ENCODE assay signal across 8 cellular contexts in the genomic region with DNA sequence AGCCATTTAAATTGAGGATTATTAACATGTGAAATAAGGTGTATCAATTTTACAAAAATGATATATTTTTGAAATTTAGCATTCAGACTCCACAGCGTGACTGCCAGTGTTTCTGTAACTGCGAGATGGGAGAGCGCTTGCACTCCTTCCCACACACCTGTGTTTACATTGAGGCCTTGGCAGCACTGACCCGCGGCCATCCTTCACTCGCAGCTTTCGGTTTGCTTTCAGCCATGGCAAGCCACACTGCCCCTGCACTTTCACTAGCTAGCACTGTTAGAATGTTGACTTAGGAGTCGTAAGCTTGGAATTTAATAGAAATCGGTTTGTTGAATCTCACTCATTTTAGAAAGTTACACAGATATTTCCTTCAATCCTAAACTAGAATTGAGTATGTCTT.
DNase-seq lines count a peak whose midpoint lies in the region; ATAC-seq, FAIRE-seq and TF ChIP-seq lines count a peak whose summit lies in the region.

No MANE protein-coding gene starts in this region.

- no peaks in the 10 kb centered on the region for H4K20me1 ChIP-seq in MM.1S (ENCODE audit: insufficient read depth, low read length)
- H4K20me1 ChIP-seq in astrocyte (ENCODE audit: insufficient read depth, low read length), result no peaks in the 10 kb centered on the region
- no peaks in the 10 kb centered on the region for H4K20me1 ChIP-seq in HepG2 (ENCODE audit: insufficient read depth, low read length)

- H3K27ac ChIP-seq in AG04450 (ENCODE audit: low read depth, low read length) (no peak overlapping the region), MM.1S (ENCODE audit: low read length) (no peak overlapping the region), astrocyte (ENCODE audit: low read depth, low read length) (no peak overlapping the region), HepG2 (ENCODE audit: extremely low read length, insufficient read depth, low read length) (no peak overlapping the region)

- no peaks in the 10 kb centered on the region for H3K9me3 Mint-ChIP-seq in astrocyte (ENCODE audit: unreplicated experiment)

- ATAC-seq in HepG2 (peak; percentile 92), HG03175 (IDR thresholded peaks at IDR 0.05; ENCODE audit: unreplicated experiment) (no peak)

- no peak for TF ChIP-seq POLR2A in HepG2 (IDR thresholded peaks at IDR 0.05; ENCODE audit: insufficient read depth in 1 of 2, low read depth in 2 of 2, low read length in 2 of 2)

- POLR2A ChIA-PET in AG04450 (lab: Yijun Ruan, JAX) (no interaction called here), HepG2 (lab: Yijun Ruan, JAX) (no interaction called here)

- TF ChIP-seq EP300 in HepG2 (IDR thresholded peaks at IDR 0.05; ENCODE audit: low read depth in 2 of 2, low read length in 2 of 2), result no peak
- TF ChIP-seq EP300 in HepG2 (CRISPR knock-in tag; IDR thresholded peaks at IDR 0.05; ENCODE audit: borderline replicate concordance), result no peak

- peak overlapping the region; percentile 28 for H3K4me3 ChIP-seq in AG04450 (ENCODE audit: low read depth, low read length)
- H3K4me3 ChIP-seq in MM.1S (ENCODE audit: low read length), result no peak overlapping the region
- peak overlapping the region; percentile 35 for H3K4me3 ChIP-seq in astrocyte (ENCODE audit: insufficient read depth, low read depth, low read length)
- no peak overlapping the region for H3K4me3 ChIP-seq in HepG2 (replicated peaks in 1 of 3; ENCODE audit: insufficient read depth in 1 of 3, low read depth in 2 of 3, low read length in 3 of 3)

- in situ Hi-C loops in HepG2 (cut with HindIII; ENCODE audit: extremely low pct_ligation_motif_present, low pct_unique_long_range_greater_than_20kb), result no loop called here

- H3K79me2 ChIP-seq in MM.1S (ENCODE audit: low read length) (no peaks in the 10 kb centered on the region), astrocyte (ENCODE audit: insufficient read depth, low read length) (no peaks in the 10 kb centered on the region), HepG2 (ENCODE audit: insufficient read depth, low read length) (no peaks in the 10 kb centered on the region)

- no TSS peak for BruUV-seq in HepG2 (replicated peaks; lab: Mats Ljungman, UMichigan)

- H3K27ac Mint-ChIP-seq in astrocyte (ENCODE audit: unreplicated experiment), result no peak overlapping the region

- no peaks in the 10 kb centered on the region for H3K27me3 Mint-ChIP-seq in astrocyte (ENCODE audit: low read depth, unreplicated experiment)

- FAIRE-seq in astrocyte (lab: Jason Lieb, UNC), result no peak
- FAIRE-seq in HepG2 (lab: Jason Lieb, UNC), result no peak
- no peak for FAIRE-seq in D721Med (lab: Jason Lieb, UNC)

- DNase-seq in AG04450 (ENCODE audit: low read depth, low spot score), result peak; percentile 20
- DNase-seq in MM.1S, result peak; percentile 63
- DNase-seq in astrocyte (ENCODE audit: low read depth), result peak; percentile 18
- no peak for DNase-seq in HepG2 (ENCODE audit: low spot score)
- no peak for DNase-seq in pons (ENCODE audit: low spot score)
- no peak for DNase-seq in D721Med (ENCODE audit: insufficient read length, low spot score)
- no peak for DNase-seq in activated effector memory CD4-positive, alpha-beta T cell treated with anti-CD3 and anti-CD28 coated beads, Interleukin-2, amount 50 U/mL, for 16 hours

- H3K9me3 ChIP-seq in AG04450 (ENCODE audit: control insufficient read depth, insufficient read depth, low read length) (no peaks in the 10 kb centered on the region), MM.1S (replicated peaks; ENCODE audit: insufficient read depth, low read length) (no peaks in the 10 kb centered on the region), astrocyte (ENCODE audit: insufficient read depth, low read depth, low read length) (no peaks in the 10 kb centered on the region), HepG2 (ENCODE audit: low read length) (no peaks in the 10 kb centered on the region)

- H3K36me3 Mint-ChIP-seq in astrocyte (ENCODE audit: low read depth, unreplicated experiment), result no peaks in the 10 kb centered on the region

- no peaks in the 10 kb centered on the region for H3F3A ChIP-seq in MM.1S (ENCODE audit: insufficient read depth, low read length)

- H3K4me2 ChIP-seq in MM.1S (ENCODE audit: low read depth, low read length) (peak overlapping the region; percentile 40; the same call in 1 of the 2 replicates), astrocyte (ENCODE audit: low read length) (peak overlapping the region; percentile 77), HepG2 (ENCODE audit: low read depth, low read length) (peak overlapping the region; percentile 41)

- no peaks in the 10 kb centered on the region for H3K27me3 ChIP-seq in AG04450 (ENCODE audit: control insufficient read depth, insufficient read depth, low read length)
- peaks cover 21% of the 10 kb centered on the region; the same call in 1 of the 2 replicates for H3K27me3 ChIP-seq in MM.1S (replicated peaks; ENCODE audit: insufficient read depth, low read length)
- H3K27me3 ChIP-seq in astrocyte (ENCODE audit: insufficient read depth, low read length), result no peaks in the 10 kb centered on the region
- H3K27me3 ChIP-seq in HepG2 (ENCODE audit: control insufficient read depth in 1 of 2, insufficient read depth in 2 of 2, low read length in 2 of 2), result no peaks in the 10 kb centered on the region; a peak in 1 of 5 replicates

- intact Hi-C loops in HepG2 (cut with micrococcal nuclease; ENCODE audit: unreplicated experiment), result no loop called here

- H3K4me1 Mint-ChIP-seq in astrocyte (ENCODE audit: low read depth, unreplicated experiment), result no peaks in the 10 kb centered on the region

- H3K9ac ChIP-seq in MM.1S (ENCODE audit: low read length) (no peak overlapping the region), astrocyte (ENCODE audit: low read length) (no peak overlapping the region), HepG2 (ENCODE audit: insufficient read depth, low read depth, low read length) (no peak overlapping the region)

- no peak overlapping the region for H3K4me3 Mint-ChIP-seq in astrocyte (ENCODE audit: unreplicated experiment)

- TF ChIP-seq CTCF in AG04450 (IDR thresholded peaks at IDR 0.05; ENCODE audit: low read depth, low read length) (no peak), MM.1S (IDR thresholded peaks at IDR 0.05; ENCODE audit: low read length) (no peak), astrocyte (IDR thresholded peaks at IDR 0.05; ENCODE audit: insufficient read depth, low read depth, low read length) (no peak), HepG2 (CRISPR knock-in tag; IDR thresholded peaks at IDR 0.05) (no peak), D721Med (IDR thresholded peaks at IDR 0.05; ENCODE audit: insufficient read depth, missing control alignments) (no peak)

- H3K36me3 ChIP-seq in MM.1S (replicated peaks; ENCODE audit: insufficient read depth, low read length) (no peaks in the 10 kb centered on the region), astrocyte (ENCODE audit: insufficient read depth, low read length) (no peaks in the 10 kb centered on the region), HepG2 (replicated peaks in 1 of 2; ENCODE audit: control insufficient read depth in 1 of 2, insufficient read depth in 2 of 2, low read length in 2 of 2) (no peaks in the 10 kb centered on the region)

- TF ChIP-seq RAD21 in HepG2 (CRISPR knock-in tag; IDR thresholded peaks at IDR 0.05), result no peak

- no peak overlapping the region for H2AFZ ChIP-seq in MM.1S (ENCODE audit: low read length)
- peak overlapping the region; percentile 30 for H2AFZ ChIP-seq in astrocyte (ENCODE audit: low read depth, low read length)
- peak overlapping the region; percentile 22 for H2AFZ ChIP-seq in HepG2 (ENCODE audit: low read length)

- WGBS in HepG2 (ENCODE audit: low lambda C conversion rate), result 4% methylated on average over 9 of the region's 9 CpGs

- CTCF ChIA-PET in AG04450 (lab: Charles Lee), result no interaction called here
- CTCF ChIA-PET in HepG2 (lab: Yijun Ruan, JAX; ENCODE audit: low intra/inter-chr PET ratio, low total read pairs), result no interaction called here

- no peaks in the 10 kb centered on the region for H3K4me1 ChIP-seq in MM.1S (ENCODE audit: low read length)
- H3K4me1 ChIP-seq in astrocyte (ENCODE audit: insufficient read depth, low read length), result no peaks in the 10 kb centered on the region
- H3K4me1 ChIP-seq in HepG2 (ENCODE audit: insufficient read depth, low read length), result no peaks in the 10 kb centered on the region

- no peaks in the 10 kb centered on the region for H3K9me2 ChIP-seq in MM.1S (replicated peaks; ENCODE audit: insufficient read depth, low read length)

TF ChIP-seq in HepG2, 621 proteins besides CTCF, POLR2A, EP300 and RAD21:
- TF ChIP-seq TCF12 (IDR thresholded peaks at IDR 0.05), result no peak
- TF ChIP-seq TCF12 (CRISPR knock-in tag; IDR thresholded peaks at IDR 0.05), result no peak
- no peak for TF ChIP-seq FOXA1 (IDR thresholded peaks at IDR 0.05)
- TF ChIP-seq FOXA1 (CRISPR knock-in tag; IDR thresholded peaks at IDR 0.05), result peak; percentile 76
- no peak for TF ChIP-seq NFE2L2 (IDR thresholded peaks at IDR 0.05; ENCODE audit: low read length)
- TF ChIP-seq, protein P1, sequence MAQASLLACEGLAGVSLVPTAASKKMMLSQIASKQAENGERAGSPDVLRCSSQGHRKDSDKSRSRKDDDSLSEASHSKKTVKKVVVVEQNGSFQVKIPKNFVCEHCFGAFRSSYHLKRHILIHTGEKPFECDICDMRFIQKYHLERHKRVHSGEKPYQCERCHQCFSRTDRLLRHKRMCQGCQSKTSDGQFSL (CRISPR knock-in tag; IDR thresholded peaks at IDR 0.05), result no peak
- no peak for TF ChIP-seq PRPF4 (IDR thresholded peaks at IDR 0.05; ENCODE audit: low read depth, low read length, poor library complexity, severe bottlenecking)
- TF ChIP-seq FOXA3 (CRISPR knock-in tag; IDR thresholded peaks at IDR 0.05), result peak; percentile 38; the same call in 1 of the 2 replicates
- TF ChIP-seq, protein P2, sequence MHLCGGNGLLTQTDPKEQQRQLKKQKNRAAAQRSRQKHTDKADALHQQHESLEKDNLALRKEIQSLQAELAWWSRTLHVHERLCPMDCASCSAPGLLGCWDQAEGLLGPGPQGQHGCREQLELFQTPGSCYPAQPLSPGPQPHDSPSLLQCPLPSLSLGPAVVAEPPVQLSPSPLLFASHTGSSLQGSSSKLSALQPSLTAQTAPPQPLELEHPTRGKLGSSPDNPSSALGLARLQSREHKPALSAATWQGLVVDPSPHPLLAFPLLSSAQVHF (CRISPR knock-in tag; IDR thresholded peaks at IDR 0.05), result no peak

Comparison
In these comparisons a context has a peak if more than half of its experiments do, and no peak if none do; other contexts are left out.
1. DNase-seq: peak in AG04450 (single experiment), MM.1S (single experiment) and astrocyte (single experiment); none in HepG2 (single experiment), pons (single experiment), D721Med (single experiment) and activated effector memory CD4-positive, alpha-beta T cell treated with anti-CD3 and anti-CD28 coated beads, Interleukin-2, amount 50 U/mL, for 16 hours (single experiment).
2. H3K4me3 ChIP-seq: peak in AG04450 (single experiment) and astrocyte (single experiment); none in MM.1S (single experiment) and HepG2 (0 of 3).
3. Peak in every context shown above with its lines, with median percentiles within 50 percentile points of each other: H3K4me2 ChIP-seq.